8 cellular contexts compared by ENCODE assay signal in genomic region chr19:19034204-19034624, GRCh38. TPM values are rescaled to one million over a fixed set of nuclear protein-coding genes. Genes with fewer than 3 reads are reported as not detected.
DNase-seq lines count a peak whose midpoint lies in the region; ATAC-seq and TF ChIP-seq lines count a peak whose summit lies in the region.

No MANE protein-coding gene starts in this region.

- WGBS in mammary epithelial cell (ENCODE audit: low coverage, missing lambda C conversion rate) = 6% methylated on average over 8 of the region's 10 CpGs

- TF ChIP-seq CTCF in DND-41 (IDR thresholded peaks at IDR 0.05; ENCODE audit: borderline replicate concordance, extremely low read depth, low read length, poor library complexity, severe bottlenecking) (no peak), VCaP (conservative IDR thresholded peaks at IDR 0.05) (no peak), mammary epithelial cell (conservative IDR thresholded peaks at IDR 0.05 in 1 of 2, IDR thresholded peaks at IDR 0.05 in 1 of 2; ENCODE audit: extremely low read depth in 1 of 2, insufficient read depth in 1 of 2, low read depth in 1 of 2, low read length in 2 of 2) (no peak)

- no peaks in the 10 kb centered on the region for H3K27me3 ChIP-seq in DND-41 (ENCODE audit: insufficient read depth, low read length, poor library complexity)
- no peaks in the 10 kb centered on the region for H3K27me3 ChIP-seq in mammary epithelial cell (ENCODE audit: insufficient read depth, low read length)
- no peaks in the 10 kb centered on the region for H3K27me3 ChIP-seq in layer of hippocampus (ENCODE audit: control insufficient read depth, insufficient read depth, low read length)

- intact Hi-C loops in mammary epithelial cell (cut with micrococcal nuclease) = no loop called here

- peak overlapping the region; percentile 88 for H2AFZ ChIP-seq in DND-41 (ENCODE audit: low read depth, low read length)
- H2AFZ ChIP-seq in mammary epithelial cell (ENCODE audit: low read depth, low read length) = peak overlapping the region; percentile 96

- H3K9ac ChIP-seq in DND-41 (ENCODE audit: low read depth, low read length) (peak overlapping the region; percentile 91), mammary epithelial cell (ENCODE audit: insufficient read depth, low read length) (peak overlapping the region; percentile 59)

- dilution Hi-C loops in mammary epithelial cell (cut with HindIII; ENCODE audit: low sequenced_read_pairs) = loop anchor here (10.0 kb wide), 1 partner anchor 421 kb away; no protein-coding TSS in a partner anchor

- CTCF ChIA-PET in mammary epithelial cell (lab: Charles Lee; ENCODE audit: low non-redundant PET) = no interaction called here

- peak overlapping the region; percentile 97 for H3K4me2 ChIP-seq in DND-41 (ENCODE audit: insufficient read depth, low read length)
- H3K4me2 ChIP-seq in mammary epithelial cell (ENCODE audit: insufficient read depth, low read depth, low read length) = peak overlapping the region; percentile 89

- peaks cover 91% of the 10 kb centered on the region for H3K79me2 ChIP-seq in DND-41 (ENCODE audit: insufficient read depth, low read length)
- H3K79me2 ChIP-seq in mammary epithelial cell (ENCODE audit: insufficient read depth, low read length) = peaks cover 83% of the 10 kb centered on the region

- H4K20me1 ChIP-seq in DND-41 (ENCODE audit: insufficient read depth, low read length) = peaks cover 41% of the 10 kb centered on the region
- no peaks in the 10 kb centered on the region for H4K20me1 ChIP-seq in mammary epithelial cell (ENCODE audit: insufficient read depth, low read length)

- ATAC-seq in DND-41 (ENCODE audit: insufficient read depth, low read depth) = peak; percentile 69
- ATAC-seq in HG02759 (IDR thresholded peaks at IDR 0.05; ENCODE audit: unreplicated experiment) = peak; percentile 39
- no peak for ATAC-seq in GM21515 (IDR thresholded peaks at IDR 0.05; ENCODE audit: unreplicated experiment)

- peak overlapping the region; percentile 74 to 88 for H3K4me3 ChIP-seq in DND-41 (ENCODE audit: low read depth in 1 of 2, low read length in 2 of 2)
- H3K4me3 ChIP-seq in mammary epithelial cell (replicated peaks in 1 of 3; ENCODE audit: insufficient read depth in 1 of 3, low read depth in 2 of 3, low read length in 3 of 3) = peak overlapping the region; percentile 78 to 93 (median 83)

- H3K27ac ChIP-seq in DND-41 (ENCODE audit: low read length) = peak overlapping the region; percentile 98
- peak overlapping the region; percentile 92 for H3K27ac ChIP-seq in VCaP
- peak overlapping the region; percentile 62 for H3K27ac ChIP-seq in mammary epithelial cell (ENCODE audit: insufficient read depth, low read depth, low read length)
- H3K27ac ChIP-seq in layer of hippocampus (ENCODE audit: low read depth, low read length) = peak overlapping the region; percentile 95

- BruUV-seq in mammary epithelial cell (replicated peaks; lab: Mats Ljungman, UMichigan) = TSS peak; percentile 35

- H3K9me3 ChIP-seq in DND-41 (ENCODE audit: insufficient read depth, low read length, severe bottlenecking) (no peaks in the 10 kb centered on the region), mammary epithelial cell (replicated peaks; ENCODE audit: insufficient read depth, low read length) (peaks cover 3% of the 10 kb centered on the region)

- H3K36me3 ChIP-seq in DND-41 (ENCODE audit: insufficient read depth, low read length) (peaks cover 57% of the 10 kb centered on the region), mammary epithelial cell (ENCODE audit: insufficient read depth, low read length) (peaks cover 11% of the 10 kb centered on the region)

- DNase-seq in DND-41 (peak; percentile 87), NCI-H2227 (lab: John Stamatoyannopoulos, UW; ENCODE audit: unreplicated experiment) (peak; percentile 79), mammary epithelial cell (peak; percentile 70)
- peak; percentile 83 for DNase-seq in stimulated activated CD4-positive, alpha-beta T cell treated with anti-CD3 and anti-CD28 coated beads, Interleukin-1b, Interleukin-23, amount 100 ng/mL, for 48 hours

- H3K4me1 ChIP-seq in DND-41 (ENCODE audit: insufficient read depth, low read length) = peaks cover 50% of the 10 kb centered on the region
- H3K4me1 ChIP-seq in mammary epithelial cell (ENCODE audit: insufficient read depth, low read length) = no peaks in the 10 kb centered on the region

- in situ Hi-C loops in mammary epithelial cell (cut with MboI; ENCODE audit: low sequenced_read_pairs in 2 of 2) = no loop called here

RNA-seq across cellular contexts. Expression of gene ARMC6, which starts 0.8 kb away (rescaled TPM):
- total RNA-seq in mammary epithelial cell = 10 to 100 TPM; 35.1 to 37.7 TPM
- polyA plus RNA-seq in mammary epithelial cell = 42.6 TPM
- 62.6 TPM for polyA minus RNA-seq in mammary epithelial cell

RNA-seq across cellular contexts. Expression of gene SUGP2, which starts 0.9 kb away (rescaled TPM):
- total RNA-seq in mammary epithelial cell = 10 to 100 TPM; 34.0 to 59.5 TPM
- 28.1 TPM for polyA plus RNA-seq in mammary epithelial cell
- polyA minus RNA-seq in mammary epithelial cell = 38.5 TPM

RNA-seq across cellular contexts. Expression of gene SLC25A42, which starts 29.6 kb away (rescaled TPM):
- total RNA-seq in mammary epithelial cell = 1 to 10 TPM; 3.0 to 5.1 TPM
- 3.0 TPM for polyA plus RNA-seq in mammary epithelial cell
- 0.26 TPM for polyA minus RNA-seq in mammary epithelial cell
